In the genomic region with DNA sequence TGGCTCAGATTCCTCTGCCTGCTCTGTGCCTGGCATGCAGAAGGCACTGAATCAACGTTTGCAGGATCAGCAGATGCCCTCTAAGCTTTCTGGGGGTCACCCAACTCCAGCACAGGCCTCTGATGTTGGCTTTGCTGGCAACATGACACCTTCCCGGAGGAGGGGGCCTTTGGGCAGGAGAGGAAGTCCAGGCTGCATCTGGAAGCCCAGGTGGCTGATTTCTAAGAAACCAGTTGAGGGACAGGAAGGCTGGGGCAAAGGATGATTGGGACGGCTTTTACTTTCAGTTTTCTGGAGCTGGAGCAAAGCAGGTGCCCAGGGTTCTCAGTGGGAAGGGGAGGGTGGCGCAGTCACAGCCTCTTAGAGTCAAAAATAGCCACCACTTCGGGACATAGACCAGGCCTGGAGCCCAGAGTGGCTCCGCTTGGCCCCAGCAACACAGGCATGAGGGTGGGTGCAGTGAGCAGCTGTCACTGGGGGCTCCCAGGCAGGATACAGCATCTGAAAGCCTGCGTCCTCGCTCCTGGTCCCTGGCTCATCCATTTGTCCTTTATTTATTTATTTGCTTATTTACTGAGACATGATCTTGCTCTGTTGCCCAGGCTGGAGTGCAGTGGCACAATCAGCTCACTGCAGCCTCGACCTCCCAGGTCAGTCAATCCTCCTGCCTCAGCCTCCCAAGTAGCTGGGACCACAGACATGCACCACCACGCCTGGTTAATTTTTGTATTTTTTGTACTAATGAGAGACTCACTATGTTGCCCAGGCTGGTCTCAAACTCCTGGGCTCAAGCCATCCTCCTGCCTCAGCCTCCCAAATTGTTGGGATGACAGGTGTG, we compare ENCODE assay signal across 1 cellular context.
TF ChIP-seq lines count a peak whose summit lies in the region.

No MANE protein-coding gene starts in this region.

TF ChIP-seq in K562, 482 proteins besides CTCF, POLR2A, EP300 and RAD21:
- TF ChIP-seq EGR1 (conservative IDR thresholded peaks at IDR 0.05) (no peak), NR2F6 (CRISPR knock-in tag; IDR thresholded peaks at IDR 0.05) (no peak), RCOR1 (IDR thresholded peaks at IDR 0.05; ENCODE audit: borderline replicate concordance in 1 of 2, low read depth in 2 of 2, low read length in 2 of 2) (peak in 1 of 2 experiments; percentile 32; a peak in 1 of 4 replicates), MAZ (CRISPR knock-in tag; conservative IDR thresholded peaks at IDR 0.05 in 1 of 2, IDR thresholded peaks at IDR 0.05 in 1 of 2) (peak in 1 of 2 experiments; percentile 83; a peak in 2 of 4 replicates), KLF16 (IDR thresholded peaks at IDR 0.05) (0 out of 2 replicates have a peak, but pooled peaks have one; percentile 5), CTBP1 (IDR thresholded peaks at IDR 0.05; ENCODE audit: borderline replicate concordance) (peak; percentile 51; the same call in 1 of the 2 replicates), CBFA2T3 (IDR thresholded peaks at IDR 0.05) (0 out of 2 replicates have a peak, but pooled peaks have one; percentile 34), STAT5A (IDR thresholded peaks at IDR 0.05; ENCODE audit: borderline replicate concordance, low read length) (0 out of 2 replicates have a peak, but pooled peaks have one; percentile 36), SMAD4 (CRISPR knock-in tag; conservative IDR thresholded peaks at IDR 0.05) (0 out of 2 replicates have a peak, but pooled peaks have one; percentile 40), SPI1 (IDR thresholded peaks at IDR 0.05; ENCODE audit: borderline replicate concordance, low read depth, low read length) (peak; percentile 81; the same call in 1 of the 2 replicates), ZFP36 (IDR thresholded peaks at IDR 0.05; ENCODE audit: low read depth, low read length, partially characterized antibody) (peak; percentile 35), ARID1B (IDR thresholded peaks at IDR 0.05) (peak; percentile 19; the same call in 1 of the 2 replicates), KAT8 (IDR thresholded peaks at IDR 0.05; ENCODE audit: low read depth) (no peak), THRAP3 (IDR thresholded peaks at IDR 0.05; ENCODE audit: borderline replicate concordance) (no peak), HDAC6 (IDR thresholded peaks at IDR 0.05; ENCODE audit: low read depth, low read length) (no peak), CEBPG (CRISPR knock-in tag; IDR thresholded peaks at IDR 0.05) (no peak), CEBPG (tag; conservative IDR thresholded peaks at IDR 0.05 in 1 of 2, IDR thresholded peaks at IDR 0.05 in 1 of 2) (no peak), RBM25 (IDR thresholded peaks at IDR 0.05; ENCODE audit: low read depth, low read length, severe bottlenecking) (no peak), KDM1A (IDR thresholded peaks at IDR 0.05) (no peak), ZNF766 (CRISPR knock-in tag; conservative IDR thresholded peaks at IDR 0.05) (no peak), ESRRA (IDR thresholded peaks at IDR 0.05; ENCODE audit: borderline replicate concordance, low read depth) (0 out of 2 replicates have a peak, but pooled peaks have one; percentile 4)
- TF ChIP-seq, protein P1, sequence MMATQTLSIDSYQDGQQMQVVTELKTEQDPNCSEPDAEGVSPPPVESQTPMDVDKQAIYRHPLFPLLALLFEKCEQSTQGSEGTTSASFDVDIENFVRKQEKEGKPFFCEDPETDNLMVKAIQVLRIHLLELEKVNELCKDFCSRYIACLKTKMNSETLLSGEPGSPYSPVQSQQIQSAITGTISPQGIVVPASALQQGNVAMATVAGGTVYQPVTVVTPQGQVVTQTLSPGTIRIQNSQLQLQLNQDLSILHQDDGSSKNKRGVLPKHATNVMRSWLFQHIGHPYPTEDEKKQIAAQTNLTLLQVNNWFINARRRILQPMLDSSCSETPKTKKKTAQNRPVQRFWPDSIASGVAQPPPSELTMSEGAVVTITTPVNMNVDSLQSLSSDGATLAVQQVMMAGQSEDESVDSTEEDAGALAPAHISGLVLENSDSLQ (IDR thresholded peaks at IDR 0.05): peak; percentile 80
- TF ChIP-seq, protein P2, sequence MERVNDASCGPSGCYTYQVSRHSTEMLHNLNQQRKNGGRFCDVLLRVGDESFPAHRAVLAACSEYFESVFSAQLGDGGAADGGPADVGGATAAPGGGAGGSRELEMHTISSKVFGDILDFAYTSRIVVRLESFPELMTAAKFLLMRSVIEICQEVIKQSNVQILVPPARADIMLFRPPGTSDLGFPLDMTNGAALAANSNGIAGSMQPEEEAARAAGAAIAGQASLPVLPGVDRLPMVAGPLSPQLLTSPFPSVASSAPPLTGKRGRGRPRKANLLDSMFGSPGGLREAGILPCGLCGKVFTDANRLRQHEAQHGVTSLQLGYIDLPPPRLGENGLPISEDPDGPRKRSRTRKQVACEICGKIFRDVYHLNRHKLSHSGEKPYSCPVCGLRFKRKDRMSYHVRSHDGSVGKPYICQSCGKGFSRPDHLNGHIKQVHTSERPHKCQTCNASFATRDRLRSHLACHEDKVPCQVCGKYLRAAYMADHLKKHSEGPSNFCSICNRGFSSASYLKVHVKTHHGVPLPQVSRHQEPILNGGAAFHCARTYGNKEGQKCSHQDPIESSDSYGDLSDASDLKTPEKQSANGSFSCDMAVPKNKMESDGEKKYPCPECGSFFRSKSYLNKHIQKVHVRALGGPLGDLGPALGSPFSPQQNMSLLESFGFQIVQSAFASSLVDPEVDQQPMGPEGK (CRISPR knock-in tag; IDR thresholded peaks at IDR 0.05; ENCODE audit: borderline replicate concordance): no peak
